ENCODE assay signal across 1 cellular context in genomic region chr11:47390084-47390760, GRCh38.
TF ChIP-seq lines count a peak whose summit lies in the region.

No MANE protein-coding gene starts in this region.

TF ChIP-seq in K562, 482 proteins besides CTCF, POLR2A, EP300 and RAD21:
- TF ChIP-seq CBX1 (IDR thresholded peaks at IDR 0.05; ENCODE audit: low read depth) = peak; percentile 56; the same call in 1 of the 2 replicates
- TF ChIP-seq ZNF431 (CRISPR knock-in tag; IDR thresholded peaks at IDR 0.05) = no peak
- peak; percentile 63 for TF ChIP-seq HDAC2 (IDR thresholded peaks at IDR 0.05)
- TF ChIP-seq TSHZ1 (CRISPR knock-in tag; IDR thresholded peaks at IDR 0.05) = no peak
- TF ChIP-seq E4F1 (CRISPR knock-in tag; IDR thresholded peaks at IDR 0.05; ENCODE audit: borderline replicate concordance) = no peak
- no peak for TF ChIP-seq ARHGAP35 (IDR thresholded peaks at IDR 0.05; ENCODE audit: partially characterized antibody)
- no peak for TF ChIP-seq ZBTB43 (CRISPR knock-in tag; IDR thresholded peaks at IDR 0.05)
- TF ChIP-seq SMARCA5 (IDR thresholded peaks at IDR 0.05) = peak; percentile 78
- TF ChIP-seq CBX2 (IDR thresholded peaks at IDR 0.05; ENCODE audit: insufficient read depth, low read length, poor library complexity, severe bottlenecking) = no peak
- peak; percentile 77 to 87 for TF ChIP-seq KDM1A (IDR thresholded peaks at IDR 0.05)
- TF ChIP-seq NEUROD1 (IDR thresholded peaks at IDR 0.05; ENCODE audit: borderline replicate concordance, low read depth, low read length, partially characterized antibody) = no peak
- TF ChIP-seq PTBP1 (IDR thresholded peaks at IDR 0.05; ENCODE audit: low read depth, low read length) = 0 out of 2 replicates have a peak, but pooled peaks have one; percentile 47
- TF ChIP-seq PBX2 (CRISPR knock-in tag; IDR thresholded peaks at IDR 0.05; ENCODE audit: low read depth) = no peak
- TF ChIP-seq PBX2 (tag; conservative IDR thresholded peaks at IDR 0.05; ENCODE audit: low read depth) = no peak
- TF ChIP-seq ZKSCAN8 (CRISPR knock-in tag; IDR thresholded peaks at IDR 0.05) = peak; percentile 97
- TF ChIP-seq ELK3 (CRISPR knock-in tag; IDR thresholded peaks at IDR 0.05) = no peak
- TF ChIP-seq SAFB (IDR thresholded peaks at IDR 0.05; ENCODE audit: borderline replicate concordance, low read depth, low read length) = no peak
- peak; percentile 97 for TF ChIP-seq RBM25 (IDR thresholded peaks at IDR 0.05; ENCODE audit: low read depth, low read length, severe bottlenecking)
- peak; percentile 48; the same call in 1 of the 2 replicates for TF ChIP-seq ADNP (tag; IDR thresholded peaks at IDR 0.05)
- peak in 1 of 2 experiments; percentile 57; a peak in 1 of 3 replicates for TF ChIP-seq CBX3 (IDR thresholded peaks at IDR 0.05; ENCODE audit: borderline replicate concordance in 1 of 2, low read length in 2 of 2)
- TF ChIP-seq CHD4 (IDR thresholded peaks at IDR 0.05; ENCODE audit: insufficient read depth, insufficient replicate concordance, low read depth, low read length, poor library complexity, severe bottlenecking) = peak; percentile 81
- peak in 1 of 2 experiments; percentile 67; a peak in 1 of 4 replicates for TF ChIP-seq RCOR1 (IDR thresholded peaks at IDR 0.05; ENCODE audit: borderline replicate concordance in 1 of 2, low read depth in 2 of 2, low read length in 2 of 2)
- no peak for TF ChIP-seq ZNF174 (CRISPR knock-in tag; IDR thresholded peaks at IDR 0.05)
- TF ChIP-seq VEZF1 (CRISPR knock-in tag; IDR thresholded peaks at IDR 0.05) = no peak
- peak; percentile 95 for TF ChIP-seq BCOR (IDR thresholded peaks at IDR 0.05)
- no peak for TF ChIP-seq ZNF217 (CRISPR knock-in tag; IDR thresholded peaks at IDR 0.05)
- TF ChIP-seq SNIP1 (IDR thresholded peaks at IDR 0.05; ENCODE audit: low read depth) = no peak
TF ChIP-seq in K562: peak in this region for 12.
